8 cellular contexts compared by ENCODE assay signal in genomic region chr19:37654525-37654832, GRCh38. TPM values are rescaled to one million over a fixed set of nuclear protein-coding genes. Genes with fewer than 3 reads are reported as not detected.
DNase-seq lines count a peak whose midpoint lies in the region; ATAC-seq and TF ChIP-seq lines count a peak whose summit lies in the region.

No MANE protein-coding gene starts in this region.

- intact Hi-C loops in breast epithelium (cut with DNase I; ENCODE audit: low total_unique reads), result no loop called here
- intact Hi-C loops in lower lobe of right lung (cut with DNase I), result no loop called here
- intact Hi-C loops in tibial artery (cut with DNase I; ENCODE audit: low total_unique reads), result loop anchor here (2.0 to 5.0 kb wide), 2 partner anchors 58 to 147 kb away; partner anchors contain the start of gene ZNF793

- no peaks in the 10 kb centered on the region for H3K36me3 ChIP-seq in breast epithelium
- no peaks in the 10 kb centered on the region for H3K36me3 ChIP-seq in lower lobe of right lung
- H3K36me3 ChIP-seq in tibial artery, result peaks cover 0 to 15% (median 0%) of the 10 kb centered on the region in 3 donors

- H3K27me3 ChIP-seq in breast epithelium, result no peaks in the 10 kb centered on the region
- H3K27me3 ChIP-seq in lower lobe of right lung (ENCODE audit: low read depth), result no peaks in the 10 kb centered on the region
- no peaks in the 10 kb centered on the region for H3K27me3 ChIP-seq in tibial artery

- DNase-seq in stimulated activated CD4-positive, alpha-beta T cell treated with anti-CD3 and anti-CD28 coated beads, Interleukin-12 subunit alpha, Interleukin-12 subunit beta, amount 100 ng/mL, for 48 hours (ENCODE audit: low read depth in 2 of 3, low spot score in 1 of 3), result peak in 2 of 3 donors; percentile 3 to 15
- no peak for DNase-seq in stimulated activated CD4-positive, alpha-beta T cell treated with anti-CD3 and anti-CD28 coated beads, Interleukin-4, amount 100 ng/mL, for 24 hours
- DNase-seq in NCI-H345 treated with DMSO at 0.1 percent for 48 hours (lab: John Stamatoyannopoulos, UW; ENCODE audit: unreplicated experiment) (peak; percentile 56), breast epithelium (ENCODE audit: low spot score in 2 of 2) (no peak), lower lobe of right lung (no peak), tibial artery (no peak), T1000 (lab: John Stamatoyannopoulos, UW) (no peak)

- no peak for TF ChIP-seq POLR2A in breast epithelium (IDR thresholded peaks at IDR 0.05)

- ATAC-seq in lower lobe of right lung, result no peak
- ATAC-seq in HG02938 (IDR thresholded peaks at IDR 0.05; ENCODE audit: unreplicated experiment), result no peak

- H3K9me3 ChIP-seq in breast epithelium (peaks cover 0 to 12% of the 10 kb centered on the region in 2 donors), lower lobe of right lung (no peaks in the 10 kb centered on the region), tibial artery (peaks cover 0 to 14% (median 0%) of the 10 kb centered on the region in 3 donors)

- H3K4me3 ChIP-seq in breast epithelium (peak overlapping the region; percentile 56 to 90 (median 77)), lower lobe of right lung (peak overlapping the region; percentile 77), tibial artery (peak overlapping the region; percentile 67 to 77)

- no peaks in the 10 kb centered on the region for H3K4me1 ChIP-seq in breast epithelium
- H3K4me1 ChIP-seq in lower lobe of right lung, result peaks cover 23% of the 10 kb centered on the region
- peaks cover 0 to 25% (median 16%) of the 10 kb centered on the region in 4 donors for H3K4me1 ChIP-seq in tibial artery

- no peak for TF ChIP-seq CTCF in breast epithelium (IDR thresholded peaks at IDR 0.05)
- no peak for TF ChIP-seq CTCF in lower lobe of right lung (IDR thresholded peaks at IDR 0.05)
- no peak for TF ChIP-seq CTCF in tibial artery (IDR thresholded peaks at IDR 0.05)

- H3K27ac ChIP-seq in breast epithelium (peak overlapping the region; percentile 92 to 96), lower lobe of right lung (peak overlapping the region; percentile 82), tibial artery (peak overlapping the region; percentile 87 to 91)

RNA-seq across cellular contexts. Expression of gene ZFP30, which starts 0.8 kb away (rescaled TPM):
- total RNA-seq in breast epithelium (10 to 100 TPM in 2 of 3 donors, 1 to 10 TPM in 1; 4.8 to 18.1 (median 11.1) TPM), lower lobe of right lung (11.2 TPM)

RNA-seq across cellular contexts. Expression of gene ZNF540, which starts 59.8 kb away (rescaled TPM):
- 1 to 10 TPM; 1.8 to 9.7 (median 6.6) TPM for total RNA-seq in breast epithelium
- 4.6 TPM for total RNA-seq in lower lobe of right lung

RNA-seq across cellular contexts. Expression of gene ZNF571, which starts 59.9 kb away (rescaled TPM):
- 10 to 100 TPM in 1 of 3 donors, 1 to 10 TPM in 2; 5.3 to 12.6 (median 9.2) TPM for total RNA-seq in breast epithelium
- 4.8 TPM for total RNA-seq in lower lobe of right lung

Comparison
In these comparisons a context has a peak if more than half of its experiments do, and no peak if none do; other contexts are left out.
1. DNase-seq: peak in stimulated activated CD4-positive, alpha-beta T cell treated with anti-CD3 and anti-CD28 coated beads, Interleukin-12 subunit alpha, Interleukin-12 subunit beta, amount 100 ng/mL, for 48 hours (2 of 3) and NCI-H345 treated with DMSO at 0.1 percent for 48 hours (single experiment); none in stimulated activated CD4-positive, alpha-beta T cell treated with anti-CD3 and anti-CD28 coated beads, Interleukin-4, amount 100 ng/mL, for 24 hours (single experiment), breast epithelium (0 of 2), lower lobe of right lung (single experiment), tibial artery (0 of 2) and T1000 (single experiment).
2. Peak in every context shown above with its lines, with median percentiles within 50 percentile points of each other: H3K27ac ChIP-seq and H3K4me3 ChIP-seq.